In genomic region chr7:50308301-50309129, GRCh38 we compare ENCODE assay signal across 1 cellular context.
A peak's percentile ranks its signal among the peaks of the same experiment; 100 is the strongest.
TF ChIP-seq lines count a peak whose summit lies in the region.

No MANE protein-coding gene starts in this region.

TF ChIP-seq in K562, 482 proteins besides CTCF, POLR2A, EP300 and RAD21 (continued from another document and continues in another):
- TF ChIP-seq, protein P1, sequence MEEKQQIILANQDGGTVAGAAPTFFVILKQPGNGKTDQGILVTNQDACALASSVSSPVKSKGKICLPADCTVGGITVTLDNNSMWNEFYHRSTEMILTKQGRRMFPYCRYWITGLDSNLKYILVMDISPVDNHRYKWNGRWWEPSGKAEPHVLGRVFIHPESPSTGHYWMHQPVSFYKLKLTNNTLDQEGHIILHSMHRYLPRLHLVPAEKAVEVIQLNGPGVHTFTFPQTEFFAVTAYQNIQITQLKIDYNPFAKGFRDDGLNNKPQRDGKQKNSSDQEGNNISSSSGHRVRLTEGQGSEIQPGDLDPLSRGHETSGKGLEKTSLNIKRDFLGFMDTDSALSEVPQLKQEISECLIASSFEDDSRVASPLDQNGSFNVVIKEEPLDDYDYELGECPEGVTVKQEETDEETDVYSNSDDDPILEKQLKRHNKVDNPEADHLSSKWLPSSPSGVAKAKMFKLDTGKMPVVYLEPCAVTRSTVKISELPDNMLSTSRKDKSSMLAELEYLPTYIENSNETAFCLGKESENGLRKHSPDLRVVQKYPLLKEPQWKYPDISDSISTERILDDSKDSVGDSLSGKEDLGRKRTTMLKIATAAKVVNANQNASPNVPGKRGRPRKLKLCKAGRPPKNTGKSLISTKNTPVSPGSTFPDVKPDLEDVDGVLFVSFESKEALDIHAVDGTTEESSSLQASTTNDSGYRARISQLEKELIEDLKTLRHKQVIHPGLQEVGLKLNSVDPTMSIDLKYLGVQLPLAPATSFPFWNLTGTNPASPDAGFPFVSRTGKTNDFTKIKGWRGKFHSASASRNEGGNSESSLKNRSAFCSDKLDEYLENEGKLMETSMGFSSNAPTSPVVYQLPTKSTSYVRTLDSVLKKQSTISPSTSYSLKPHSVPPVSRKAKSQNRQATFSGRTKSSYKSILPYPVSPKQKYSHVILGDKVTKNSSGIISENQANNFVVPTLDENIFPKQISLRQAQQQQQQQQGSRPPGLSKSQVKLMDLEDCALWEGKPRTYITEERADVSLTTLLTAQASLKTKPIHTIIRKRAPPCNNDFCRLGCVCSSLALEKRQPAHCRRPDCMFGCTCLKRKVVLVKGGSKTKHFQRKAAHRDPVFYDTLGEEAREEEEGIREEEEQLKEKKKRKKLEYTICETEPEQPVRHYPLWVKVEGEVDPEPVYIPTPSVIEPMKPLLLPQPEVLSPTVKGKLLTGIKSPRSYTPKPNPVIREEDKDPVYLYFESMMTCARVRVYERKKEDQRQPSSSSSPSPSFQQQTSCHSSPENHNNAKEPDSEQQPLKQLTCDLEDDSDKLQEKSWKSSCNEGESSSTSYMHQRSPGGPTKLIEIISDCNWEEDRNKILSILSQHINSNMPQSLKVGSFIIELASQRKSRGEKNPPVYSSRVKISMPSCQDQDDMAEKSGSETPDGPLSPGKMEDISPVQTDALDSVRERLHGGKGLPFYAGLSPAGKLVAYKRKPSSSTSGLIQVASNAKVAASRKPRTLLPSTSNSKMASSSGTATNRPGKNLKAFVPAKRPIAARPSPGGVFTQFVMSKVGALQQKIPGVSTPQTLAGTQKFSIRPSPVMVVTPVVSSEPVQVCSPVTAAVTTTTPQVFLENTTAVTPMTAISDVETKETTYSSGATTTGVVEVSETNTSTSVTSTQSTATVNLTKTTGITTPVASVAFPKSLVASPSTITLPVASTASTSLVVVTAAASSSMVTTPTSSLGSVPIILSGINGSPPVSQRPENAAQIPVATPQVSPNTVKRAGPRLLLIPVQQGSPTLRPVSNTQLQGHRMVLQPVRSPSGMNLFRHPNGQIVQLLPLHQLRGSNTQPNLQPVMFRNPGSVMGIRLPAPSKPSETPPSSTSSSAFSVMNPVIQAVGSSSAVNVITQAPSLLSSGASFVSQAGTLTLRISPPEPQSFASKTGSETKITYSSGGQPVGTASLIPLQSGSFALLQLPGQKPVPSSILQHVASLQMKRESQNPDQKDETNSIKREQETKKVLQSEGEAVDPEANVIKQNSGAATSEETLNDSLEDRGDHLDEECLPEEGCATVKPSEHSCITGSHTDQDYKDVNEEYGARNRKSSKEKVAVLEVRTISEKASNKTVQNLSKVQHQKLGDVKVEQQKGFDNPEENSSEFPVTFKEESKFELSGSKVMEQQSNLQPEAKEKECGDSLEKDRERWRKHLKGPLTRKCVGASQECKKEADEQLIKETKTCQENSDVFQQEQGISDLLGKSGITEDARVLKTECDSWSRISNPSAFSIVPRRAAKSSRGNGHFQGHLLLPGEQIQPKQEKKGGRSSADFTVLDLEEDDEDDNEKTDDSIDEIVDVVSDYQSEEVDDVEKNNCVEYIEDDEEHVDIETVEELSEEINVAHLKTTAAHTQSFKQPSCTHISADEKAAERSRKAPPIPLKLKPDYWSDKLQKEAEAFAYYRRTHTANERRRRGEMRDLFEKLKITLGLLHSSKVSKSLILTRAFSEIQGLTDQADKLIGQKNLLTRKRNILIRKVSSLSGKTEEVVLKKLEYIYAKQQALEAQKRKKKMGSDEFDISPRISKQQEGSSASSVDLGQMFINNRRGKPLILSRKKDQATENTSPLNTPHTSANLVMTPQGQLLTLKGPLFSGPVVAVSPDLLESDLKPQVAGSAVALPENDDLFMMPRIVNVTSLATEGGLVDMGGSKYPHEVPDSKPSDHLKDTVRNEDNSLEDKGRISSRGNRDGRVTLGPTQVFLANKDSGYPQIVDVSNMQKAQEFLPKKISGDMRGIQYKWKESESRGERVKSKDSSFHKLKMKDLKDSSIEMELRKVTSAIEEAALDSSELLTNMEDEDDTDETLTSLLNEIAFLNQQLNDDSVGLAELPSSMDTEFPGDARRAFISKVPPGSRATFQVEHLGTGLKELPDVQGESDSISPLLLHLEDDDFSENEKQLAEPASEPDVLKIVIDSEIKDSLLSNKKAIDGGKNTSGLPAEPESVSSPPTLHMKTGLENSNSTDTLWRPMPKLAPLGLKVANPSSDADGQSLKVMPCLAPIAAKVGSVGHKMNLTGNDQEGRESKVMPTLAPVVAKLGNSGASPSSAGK (IDR thresholded peaks at IDR 0.05): peak; percentile 78; the same call in 1 of the 2 replicates
- TF ChIP-seq GATA2 (CRISPR knock-in tag; IDR thresholded peaks at IDR 0.05) (no peak), ZNF174 (CRISPR knock-in tag; IDR thresholded peaks at IDR 0.05) (no peak), HDAC2 (IDR thresholded peaks at IDR 0.05) (no peak; the same call in 1 of the 2 replicates), YY1 (IDR thresholded peaks at IDR 0.05; ENCODE audit: borderline replicate concordance in 1 of 3, control insufficient read depth in 1 of 3, extremely low read depth in 1 of 3, insufficient read depth in 3 of 3, insufficient read length in 1 of 3, insufficient replicate concordance in 2 of 3, low read depth in 1 of 3, low read length in 2 of 3) (no peak), ESRRB (CRISPR knock-in tag; IDR thresholded peaks at IDR 0.05; ENCODE audit: borderline replicate concordance) (no peak), POLR3G (IDR thresholded peaks at IDR 0.05; ENCODE audit: extremely low read depth, insufficient read length, insufficient replicate concordance) (no peak), ZNF140 (CRISPR knock-in tag; IDR thresholded peaks at IDR 0.05) (no peak), PRMT5 (CRISPR knock-in tag; IDR thresholded peaks at IDR 0.05) (no peak), L3MBTL2 (IDR thresholded peaks at IDR 0.05) (peak; percentile 76), THRAP3 (IDR thresholded peaks at IDR 0.05; ENCODE audit: borderline replicate concordance) (no peak), KLF10 (CRISPR knock-in tag; IDR thresholded peaks at IDR 0.05) (no peak), ZNF561 (CRISPR knock-in tag; conservative IDR thresholded peaks at IDR 0.05) (no peak), PPARD (CRISPR knock-in tag; IDR thresholded peaks at IDR 0.05) (no peak), PCBP2 (IDR thresholded peaks at IDR 0.05; ENCODE audit: low read depth, low read length, poor library complexity, severe bottlenecking) (no peak), HMG20A (CRISPR knock-in tag; conservative IDR thresholded peaks at IDR 0.05) (no peak), POLR2G (IDR thresholded peaks at IDR 0.05; ENCODE audit: low read depth, low read length) (no peak), BRD9 (IDR thresholded peaks at IDR 0.05; ENCODE audit: low read depth, partially characterized antibody) (no peak), SOX6 (IDR thresholded peaks at IDR 0.05) (no peak), ZNF511 (CRISPR knock-in tag; IDR thresholded peaks at IDR 0.05) (no peak), ZNF282 (CRISPR knock-in tag; IDR thresholded peaks at IDR 0.05) (no peak), HOXB6 (CRISPR knock-in tag; IDR thresholded peaks at IDR 0.05; ENCODE audit: borderline replicate concordance) (no peak), PTTG1 (tag; IDR thresholded peaks at IDR 0.05; ENCODE audit: low read depth) (no peak), ZNF324 (CRISPR knock-in tag; IDR thresholded peaks at IDR 0.05) (no peak), DDX20 (tag; IDR thresholded peaks at IDR 0.05; ENCODE audit: low read depth) (no peak), MCM5 (IDR thresholded peaks at IDR 0.05; ENCODE audit: low read depth) (no peak), HDAC6 (IDR thresholded peaks at IDR 0.05; ENCODE audit: low read depth, low read length) (no peak)
- TF ChIP-seq, protein P2, sequence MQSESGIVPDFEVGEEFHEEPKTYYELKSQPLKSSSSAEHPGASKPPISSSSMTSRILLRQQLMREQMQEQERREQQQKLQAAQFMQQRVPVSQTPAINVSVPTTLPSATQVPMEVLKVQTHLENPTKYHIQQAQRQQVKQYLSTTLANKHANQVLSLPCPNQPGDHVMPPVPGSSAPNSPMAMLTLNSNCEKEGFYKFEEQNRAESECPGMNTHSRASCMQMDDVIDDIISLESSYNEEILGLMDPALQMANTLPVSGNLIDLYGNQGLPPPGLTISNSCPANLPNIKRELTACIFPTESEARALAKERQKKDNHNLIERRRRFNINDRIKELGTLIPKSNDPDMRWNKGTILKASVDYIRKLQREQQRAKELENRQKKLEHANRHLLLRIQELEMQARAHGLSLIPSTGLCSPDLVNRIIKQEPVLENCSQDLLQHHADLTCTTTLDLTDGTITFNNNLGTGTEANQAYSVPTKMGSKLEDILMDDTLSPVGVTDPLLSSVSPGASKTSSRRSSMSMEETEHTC (IDR thresholded peaks at IDR 0.05): no peak
- TF ChIP-seq, protein P3, sequence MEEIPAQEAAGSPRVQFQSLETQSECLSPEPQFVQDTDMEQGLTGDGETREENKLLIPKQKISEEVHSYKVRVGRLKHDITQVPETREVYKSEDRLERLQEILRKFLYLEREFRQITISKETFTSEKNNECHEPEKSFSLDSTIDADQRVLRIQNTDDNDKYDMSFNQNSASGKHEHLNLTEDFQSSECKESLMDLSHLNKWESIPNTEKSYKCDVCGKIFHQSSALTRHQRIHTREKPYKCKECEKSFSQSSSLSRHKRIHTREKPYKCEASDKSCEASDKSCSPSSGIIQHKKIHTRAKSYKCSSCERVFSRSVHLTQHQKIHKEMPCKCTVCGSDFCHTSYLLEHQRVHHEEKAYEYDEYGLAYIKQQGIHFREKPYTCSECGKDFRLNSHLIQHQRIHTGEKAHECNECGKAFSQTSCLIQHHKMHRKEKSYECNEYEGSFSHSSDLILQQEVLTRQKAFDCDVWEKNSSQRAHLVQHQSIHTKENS (CRISPR knock-in tag; IDR thresholded peaks at IDR 0.05): no peak
- TF ChIP-seq, protein P4, sequence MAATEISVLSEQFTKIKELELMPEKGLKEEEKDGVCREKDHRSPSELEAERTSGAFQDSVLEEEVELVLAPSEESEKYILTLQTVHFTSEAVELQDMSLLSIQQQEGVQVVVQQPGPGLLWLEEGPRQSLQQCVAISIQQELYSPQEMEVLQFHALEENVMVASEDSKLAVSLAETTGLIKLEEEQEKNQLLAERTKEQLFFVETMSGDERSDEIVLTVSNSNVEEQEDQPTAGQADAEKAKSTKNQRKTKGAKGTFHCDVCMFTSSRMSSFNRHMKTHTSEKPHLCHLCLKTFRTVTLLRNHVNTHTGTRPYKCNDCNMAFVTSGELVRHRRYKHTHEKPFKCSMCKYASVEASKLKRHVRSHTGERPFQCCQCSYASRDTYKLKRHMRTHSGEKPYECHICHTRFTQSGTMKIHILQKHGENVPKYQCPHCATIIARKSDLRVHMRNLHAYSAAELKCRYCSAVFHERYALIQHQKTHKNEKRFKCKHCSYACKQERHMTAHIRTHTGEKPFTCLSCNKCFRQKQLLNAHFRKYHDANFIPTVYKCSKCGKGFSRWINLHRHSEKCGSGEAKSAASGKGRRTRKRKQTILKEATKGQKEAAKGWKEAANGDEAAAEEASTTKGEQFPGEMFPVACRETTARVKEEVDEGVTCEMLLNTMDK (IDR thresholded peaks at IDR 0.05; ENCODE audit: borderline replicate concordance, insufficient read depth, low read depth, low read length, poor library complexity, severe bottlenecking): peak; percentile 60
- TF ChIP-seq, protein P5, sequence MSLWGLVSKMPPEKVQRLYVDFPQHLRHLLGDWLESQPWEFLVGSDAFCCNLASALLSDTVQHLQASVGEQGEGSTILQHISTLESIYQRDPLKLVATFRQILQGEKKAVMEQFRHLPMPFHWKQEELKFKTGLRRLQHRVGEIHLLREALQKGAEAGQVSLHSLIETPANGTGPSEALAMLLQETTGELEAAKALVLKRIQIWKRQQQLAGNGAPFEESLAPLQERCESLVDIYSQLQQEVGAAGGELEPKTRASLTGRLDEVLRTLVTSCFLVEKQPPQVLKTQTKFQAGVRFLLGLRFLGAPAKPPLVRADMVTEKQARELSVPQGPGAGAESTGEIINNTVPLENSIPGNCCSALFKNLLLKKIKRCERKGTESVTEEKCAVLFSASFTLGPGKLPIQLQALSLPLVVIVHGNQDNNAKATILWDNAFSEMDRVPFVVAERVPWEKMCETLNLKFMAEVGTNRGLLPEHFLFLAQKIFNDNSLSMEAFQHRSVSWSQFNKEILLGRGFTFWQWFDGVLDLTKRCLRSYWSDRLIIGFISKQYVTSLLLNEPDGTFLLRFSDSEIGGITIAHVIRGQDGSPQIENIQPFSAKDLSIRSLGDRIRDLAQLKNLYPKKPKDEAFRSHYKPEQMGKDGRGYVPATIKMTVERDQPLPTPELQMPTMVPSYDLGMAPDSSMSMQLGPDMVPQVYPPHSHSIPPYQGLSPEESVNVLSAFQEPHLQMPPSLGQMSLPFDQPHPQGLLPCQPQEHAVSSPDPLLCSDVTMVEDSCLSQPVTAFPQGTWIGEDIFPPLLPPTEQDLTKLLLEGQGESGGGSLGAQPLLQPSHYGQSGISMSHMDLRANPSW (CRISPR knock-in tag; IDR thresholded peaks at IDR 0.05): no peak
- TF ChIP-seq, protein P6, sequence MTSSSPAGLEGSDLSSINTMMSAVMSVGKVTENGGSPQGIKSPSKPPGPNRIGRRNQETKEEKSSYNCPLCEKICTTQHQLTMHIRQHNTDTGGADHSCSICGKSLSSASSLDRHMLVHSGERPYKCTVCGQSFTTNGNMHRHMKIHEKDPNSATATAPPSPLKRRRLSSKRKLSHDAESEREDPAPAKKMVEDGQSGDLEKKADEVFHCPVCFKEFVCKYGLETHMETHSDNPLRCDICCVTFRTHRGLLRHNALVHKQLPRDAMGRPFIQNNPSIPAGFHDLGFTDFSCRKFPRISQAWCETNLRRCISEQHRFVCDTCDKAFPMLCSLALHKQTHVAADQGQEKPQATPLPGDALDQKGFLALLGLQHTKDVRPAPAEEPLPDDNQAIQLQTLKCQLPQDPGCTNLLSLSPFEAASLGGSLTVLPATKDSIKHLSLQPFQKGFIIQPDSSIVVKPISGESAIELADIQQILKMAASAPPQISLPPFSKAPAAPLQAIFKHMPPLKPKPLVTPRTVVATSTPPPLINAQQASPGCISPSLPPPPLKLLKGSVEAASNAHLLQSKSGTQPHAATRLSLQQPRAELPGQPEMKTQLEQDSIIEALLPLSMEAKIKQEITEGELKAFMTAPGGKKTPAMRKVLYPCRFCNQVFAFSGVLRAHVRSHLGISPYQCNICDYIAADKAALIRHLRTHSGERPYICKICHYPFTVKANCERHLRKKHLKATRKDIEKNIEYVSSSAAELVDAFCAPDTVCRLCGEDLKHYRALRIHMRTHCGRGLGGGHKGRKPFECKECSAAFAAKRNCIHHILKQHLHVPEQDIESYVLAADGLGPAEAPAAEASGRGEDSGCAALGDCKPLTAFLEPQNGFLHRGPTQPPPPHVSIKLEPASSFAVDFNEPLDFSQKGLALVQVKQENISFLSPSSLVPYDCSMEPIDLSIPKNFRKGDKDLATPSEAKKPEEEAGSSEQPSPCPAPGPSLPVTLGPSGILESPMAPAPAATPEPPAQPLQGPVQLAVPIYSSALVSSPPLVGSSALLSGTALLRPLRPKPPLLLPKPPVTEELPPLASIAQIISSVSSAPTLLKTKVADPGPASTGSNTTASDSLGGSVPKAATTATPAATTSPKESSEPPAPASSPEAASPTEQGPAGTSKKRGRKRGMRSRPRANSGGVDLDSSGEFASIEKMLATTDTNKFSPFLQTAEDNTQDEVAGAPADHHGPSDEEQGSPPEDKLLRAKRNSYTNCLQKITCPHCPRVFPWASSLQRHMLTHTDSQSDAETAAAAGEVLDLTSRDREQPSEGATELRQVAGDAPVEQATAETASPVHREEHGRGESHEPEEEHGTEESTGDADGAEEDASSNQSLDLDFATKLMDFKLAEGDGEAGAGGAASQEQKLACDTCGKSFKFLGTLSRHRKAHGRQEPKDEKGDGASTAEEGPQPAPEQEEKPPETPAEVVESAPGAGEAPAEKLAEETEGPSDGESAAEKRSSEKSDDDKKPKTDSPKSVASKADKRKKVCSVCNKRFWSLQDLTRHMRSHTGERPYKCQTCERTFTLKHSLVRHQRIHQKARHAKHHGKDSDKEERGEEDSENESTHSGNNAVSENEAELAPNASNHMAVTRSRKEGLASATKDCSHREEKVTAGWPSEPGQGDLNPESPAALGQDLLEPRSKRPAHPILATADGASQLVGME (CRISPR knock-in tag; IDR thresholded peaks at IDR 0.05): 0 out of 2 replicates have a peak, but pooled peaks have one; percentile 49
